In the genomic region with DNA sequence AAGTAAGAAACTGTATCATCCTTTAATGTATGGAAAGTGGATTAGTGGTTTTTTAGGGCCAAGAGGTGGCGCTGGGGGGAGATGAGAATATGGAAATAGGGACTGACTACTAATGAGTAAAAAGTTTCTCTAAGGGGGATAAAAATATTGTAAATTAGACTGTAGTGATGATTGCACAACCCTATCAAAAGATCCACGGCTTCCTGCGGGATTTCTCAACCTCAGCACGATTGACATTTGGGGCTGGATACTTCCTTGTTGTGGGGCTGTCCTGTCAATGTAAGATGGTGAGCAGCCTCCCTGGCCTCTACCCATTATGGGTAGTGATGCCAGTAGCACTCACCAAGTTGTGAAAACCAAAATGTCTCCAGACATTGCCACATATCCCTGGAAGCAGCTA, we compare ENCODE assay signal across 27 cellular contexts. TPM values are rescaled to one million over a fixed set of nuclear protein-coding genes. Genes with fewer than 3 reads are reported as not detected.
DNase-seq lines count a peak whose midpoint lies in the region; ATAC-seq, FAIRE-seq and TF ChIP-seq lines count a peak whose summit lies in the region.
"Had no signal": no experiment of that assay in that cellular context is flagged by ENCODE, and none has a peak within 500 bp of the region (broad histone marks: within the 10 kb centered on the region; RNA-seq: fewer than 3 reads in every experiment).

No MANE protein-coding gene starts in this region.

- intact Hi-C loops in PC-3 (cut with micrococcal nuclease): loop anchor here (2.0 kb wide), 1 partner anchor 143 kb away; no protein-coding TSS in a partner anchor

- H3K9me3 ChIP-seq in BLaER1: peaks cover 17% of the 10 kb centered on the region
- no peaks in the 10 kb centered on the region for H3K9me3 ChIP-seq in PC-3 (ENCODE audit: low read length)
- H3K9me3 ChIP-seq: gastrocnemius medialis, MG63, SJSA1 had no signal

- no peaks in the 10 kb centered on the region for H4K20me1 ChIP-seq in BLaER1
- H4K20me1 ChIP-seq in PC-3 (ENCODE audit: low read length): no peaks in the 10 kb centered on the region

- H3K4me1 ChIP-seq in BLaER1 (peaks cover 53% of the 10 kb centered on the region), foreskin keratinocyte (peaks cover 16% of the 10 kb centered on the region), PC-3 (ENCODE audit: insufficient read depth, low read length) (peaks cover 23% of the 10 kb centered on the region)
- H3K4me1 ChIP-seq: gastrocnemius medialis, left ventricle myocardium inferior had no signal

- DNase-seq in NB4 (ENCODE audit: low read depth) (peak; percentile 34), amniotic epithelial cell (ENCODE audit: low read depth) (peak; percentile 18), foreskin keratinocyte (no peak), PC-3 (no peak), urothelium cell line (ENCODE audit: low spot score) (no peak)
- DNase-seq: ACHN; activated CD8-positive, alpha-beta T cell treated with anti-CD3 and anti-CD28 coated beads, Interleukin-2, amount 10 ng/mL, durations not matched to agents 7 days and 5 days; activated gamma-delta T cell; activated naive CD8-positive, alpha-beta T cell treated with anti-CD3 and anti-CD28 coated beads, Interleukin-2, amount 50 U/mL, for 24 hours; activated T-cell treated with anti-CD3 and anti-CD28 coated beads for 4 hours; cerebellar nuclear complex; DND-41; gastrocnemius medialis; left ventricle myocardium inferior; MG63; naive thymus-derived CD4-positive, alpha-beta T cell; NCI-H1930; occipital lobe; T-helper 1 cell had no signal

- H3K79me2 ChIP-seq in PC-3 (ENCODE audit: low read length): no peaks in the 10 kb centered on the region
- H3K79me2 ChIP-seq: hepatocyte had no signal

- ATAC-seq in foreskin keratinocyte: no peak
- ATAC-seq in PC-3: no peak
- ATAC-seq in GM18520 (IDR thresholded peaks at IDR 0.05; ENCODE audit: unreplicated experiment): no peak
- no peak for ATAC-seq in GM18511 (IDR thresholded peaks at IDR 0.05; ENCODE audit: unreplicated experiment)
- ATAC-seq: activated CD8-positive, alpha-beta T cell treated with anti-CD3 and anti-CD28 coated beads, Interleukin-2, amount 10 ng/mL, durations not matched to agents 7 days and 5 days; activated naive CD8-positive, alpha-beta T cell treated with anti-CD3 and anti-CD28 coated beads, Interleukin-2, amount 50 U/mL, for 24 hours; gastrocnemius medialis; naive thymus-derived CD4-positive, alpha-beta T cell had no signal

- CTCF ChIA-PET in PC-3 (lab: Charles Lee): no interaction called here

- no peak overlapping the region for H3K27ac ChIP-seq in BLaER1
- H3K27ac ChIP-seq in foreskin keratinocyte: peak overlapping the region; percentile 50
- H3K27ac ChIP-seq in PC-3 (ENCODE audit: low read length): no peak overlapping the region
- H3K27ac ChIP-seq: C4-2B, gastrocnemius medialis, hepatocyte, left ventricle myocardium inferior, SJSA1 had no signal

- no peak overlapping the region for H3K9ac ChIP-seq in BLaER1
- H3K9ac ChIP-seq in PC-3 (ENCODE audit: low read length): no peak overlapping the region

- POLR2A ChIA-PET in PC-3 (lab: Charles Lee; ENCODE audit: unreplicated experiment): no interaction called here

- no peak for TF ChIP-seq POLR2A in NB4 (IDR thresholded peaks at IDR 0.05; ENCODE audit: extremely low read depth, insufficient read length)

- H3K9me2 ChIP-seq in PC-3 (replicated peaks; ENCODE audit: low read length): no peaks in the 10 kb centered on the region

- H3K4me3 ChIP-seq in BLaER1: no peak overlapping the region
- H3K4me3 ChIP-seq in NB4 (ENCODE audit: low read depth, low read length): no peak overlapping the region
- H3K4me3 ChIP-seq in PC-3 (ENCODE audit: low read length): no peak overlapping the region
- H3K4me3 ChIP-seq: gastrocnemius medialis, hepatocyte, left ventricle myocardium inferior, MG63, SJSA1 had no signal

- FAIRE-seq in urothelium cell line (lab: Jason Lieb, UNC): no peak
- FAIRE-seq: GM12892, RCC 7860 had no signal

- BruUV-seq in PC-3 (replicated peaks; lab: Mats Ljungman, UMichigan): no TSS peak

- H3K27me3 ChIP-seq in BLaER1 (no peaks in the 10 kb centered on the region), foreskin keratinocyte (no peaks in the 10 kb centered on the region), PC-3 (ENCODE audit: low read length) (no peaks in the 10 kb centered on the region)
- H3K27me3 ChIP-seq: gastrocnemius medialis, hepatocyte, MG63, SJSA1 had no signal

- peak overlapping the region; percentile 44 for H3K4me2 ChIP-seq in BLaER1
- no peak overlapping the region for H3K4me2 ChIP-seq in PC-3 (ENCODE audit: low read length)
- H3K4me2 ChIP-seq: hepatocyte had no signal

- TF ChIP-seq CTCF in NB4 (IDR thresholded peaks at IDR 0.05; ENCODE audit: low read depth, low read length) (no peak), foreskin keratinocyte (conservative IDR thresholded peaks at IDR 0.05) (no peak), PC-3 (conservative IDR thresholded peaks at IDR 0.05; ENCODE audit: low read depth, low read length) (no peak)

- no peak overlapping the region for H2AFZ ChIP-seq in PC-3 (ENCODE audit: low read length)
- H2AFZ ChIP-seq: hepatocyte had no signal

- H3F3A ChIP-seq in PC-3 (ENCODE audit: low read length, unreplicated experiment): no peaks in the 10 kb centered on the region

- H3K36me3 ChIP-seq in BLaER1 (no peaks in the 10 kb centered on the region), PC-3 (ENCODE audit: low read depth, low read length) (no peaks in the 10 kb centered on the region)
- H3K36me3 ChIP-seq: gastrocnemius medialis, left ventricle myocardium inferior, MG63, SJSA1 had no signal

RNA-seq across cellular contexts. Expression of a gene that starts 36.0 kb away (rescaled TPM):
- total RNA-seq in foreskin keratinocyte (19.0 and 19.1 TPM in 2 replicates), PC-3 (2014; rRNA removed) (9.4 and 13.8 TPM in 2 replicates)
- polyA plus RNA-seq in foreskin keratinocyte: 5.2 and 6.0 TPM in 2 replicates

Comparison
In these comparisons a context has a peak if more than half of its experiments do, and no peak if none do; other contexts are left out.
1. DNase-seq: peak in NB4 (single experiment) and amniotic epithelial cell (single experiment); none in foreskin keratinocyte (0 of 2), PC-3 (single experiment) and urothelium cell line (single experiment).